In genomic region chr18:6719914-6720692, GRCh38 we compare ENCODE assay signal across 23 cellular contexts. TPM values are rescaled to one million over a fixed set of nuclear protein-coding genes. Genes with fewer than 3 reads are reported as not detected.
"Had no signal": no experiment of that assay in that cellular context is flagged by ENCODE, and none has a peak within 500 bp of the region (broad histone marks: within the 10 kb centered on the region; RNA-seq: fewer than 3 reads in every experiment).

No MANE protein-coding gene starts in this region.

- H3K27ac ChIP-seq: neural progenitor cell, ovary, stomach, testis, upper lobe of left lung had no signal

- DNase-seq: activated CD4-positive, alpha-beta T cell treated with anti-CD3 and anti-CD28 coated beads for 48 hours; activated CD8-positive, alpha-beta memory T cell treated with anti-CD3 and anti-CD28 coated beads, Interleukin-2, amount 50 U/mL, for 48 hours; activated gamma-delta T cell treated with Interleukin-2 at 50 U/mL for 16 hours; amniotic stem cell; cortex of kidney; effector memory CD4-positive, alpha-beta T cell; foreskin melanocyte; head of caudate nucleus; naive B cell; ovary; stimulated activated CD4-positive, alpha-beta T cell treated with anti-CD3 and anti-CD28 coated beads, Interleukin-1b, Interleukin-23, amount 100 ng/mL, for 48 hours; stomach; testis; upper lobe of left lung had no signal

- H3K4me1 Mint-ChIP-seq: central memory CD8-positive, alpha-beta T cell; naive B cell; neural progenitor cell had no signal

- H3K4me2 ChIP-seq: neural progenitor cell had no signal

- H2AFZ ChIP-seq: neural progenitor cell had no signal

- H3K9me3 Mint-ChIP-seq: neural progenitor cell; T-helper 1 cell treated with Interleukin-12 subunit alpha and Interleukin-12 subunit beta and Interleukin-4 antibody, amounts not matched to agents 30 μg/mL and 1 μg/mL, for 36 hours; WTC11 had no signal

- H3K36me3 Mint-ChIP-seq: activated naive CD8-positive, alpha-beta T cell; brain; naive B cell; neural progenitor cell; WTC11 had no signal

- H3K27ac Mint-ChIP-seq: activated naive CD8-positive, alpha-beta T cell; brain; naive B cell; neural progenitor cell; T-helper 1 cell treated with Interleukin-12 subunit alpha and Interleukin-12 subunit beta and Interleukin-4 antibody, amounts not matched to agents 30 μg/mL and 1 μg/mL, for 36 hours; WTC11 had no signal

- H3K9ac ChIP-seq: neural progenitor cell had no signal

- H3K9me3 ChIP-seq: ovary, stomach, testis, upper lobe of left lung had no signal

- H3K4me3 Mint-ChIP-seq: activated naive CD8-positive, alpha-beta T cell; brain; central memory CD8-positive, alpha-beta T cell; naive B cell; neural progenitor cell; T-helper 1 cell treated with Interleukin-12 subunit alpha and Interleukin-12 subunit beta and Interleukin-4 antibody, amounts not matched to agents 30 μg/mL and 1 μg/mL, for 36 hours; WTC11 had no signal

- H3K27me3 Mint-ChIP-seq: activated naive CD8-positive, alpha-beta T cell; central memory CD8-positive, alpha-beta T cell; naive B cell had no signal

- H3K27me3 ChIP-seq: neural progenitor cell, ovary, stomach, testis, upper lobe of left lung had no signal

- H3K36me3 ChIP-seq: neural progenitor cell, ovary, stomach, upper lobe of left lung had no signal

- ATAC-seq: sciatic nerve, WTC11 had no signal

- H3K4me3 ChIP-seq: lung, neural progenitor cell, ovary, stomach, testis, upper lobe of left lung had no signal

- H3K4me1 ChIP-seq: stomach, upper lobe of left lung had no signal

RNA-seq across cellular contexts. Expression of gene ARHGAP28, which starts 9.4 kb away (rescaled TPM):
- total RNA-seq: mononuclear cell had no signal
